In genomic region chr3:46935168-46935858, GRCh38 we compare ENCODE assay signal across 8 cellular contexts. TPM values are rescaled to one million over a fixed set of nuclear protein-coding genes. Genes with fewer than 3 reads are reported as not detected.
DNase-seq lines count a peak whose midpoint lies in the region; ATAC-seq and TF ChIP-seq lines count a peak whose summit lies in the region.

No MANE protein-coding gene starts in this region.

- H3K27ac ChIP-seq in right lobe of liver = peak overlapping the region; percentile 7 to 84 (median 46)
- peak overlapping the region; percentile 67 to 87 (median 78) for H3K27ac ChIP-seq in transverse colon

- in situ Hi-C loops in transverse colon (cut with MboI; ENCODE audit: low pct_ligation_motif_present in 1 of 4, low pct_unique_long_range_greater_than_20kb in 1 of 4, low sequenced_read_pairs in 3 of 4) = loop anchor here in 1 of 4 donors (10.0 kb wide), 1 partner anchor 49 kb away; no protein-coding TSS in a partner anchor

- H3K4me3 Mint-ChIP-seq in dendritic cell treated with granulocyte-macrophage colony-stimulating factor and Interleukin-4, amounts not matched to agents 40 ng/mL and 50 ng/mL, for 4 days = peak overlapping the region; percentile 6

- no peaks in the 10 kb centered on the region for H3K27me3 Mint-ChIP-seq in dendritic cell treated with granulocyte-macrophage colony-stimulating factor and Interleukin-4, amounts not matched to agents 40 ng/mL and 50 ng/mL, for 4 days

- no peaks in the 10 kb centered on the region for H3K9me3 Mint-ChIP-seq in dendritic cell treated with granulocyte-macrophage colony-stimulating factor and Interleukin-4, amounts not matched to agents 40 ng/mL and 50 ng/mL, for 4 days

- H3K27me3 ChIP-seq in right lobe of liver (no peaks in the 10 kb centered on the region), transverse colon (no peaks in the 10 kb centered on the region)

- no peak for TF ChIP-seq POLR2A in right lobe of liver (IDR thresholded peaks at IDR 0.05)
- no peak for TF ChIP-seq POLR2A in transverse colon (IDR thresholded peaks at IDR 0.05)

- H3K27ac Mint-ChIP-seq in dendritic cell treated with granulocyte-macrophage colony-stimulating factor and Interleukin-4, amounts not matched to agents 40 ng/mL and 50 ng/mL, for 4 days = peak overlapping the region; percentile 39

- H3K4me1 Mint-ChIP-seq in dendritic cell treated with granulocyte-macrophage colony-stimulating factor and Interleukin-4, amounts not matched to agents 40 ng/mL and 50 ng/mL, for 4 days (ENCODE audit: low read depth) = peaks cover 96% of the 10 kb centered on the region

- ATAC-seq in right lobe of liver = peak; percentile 81 to 88 (median 84)
- ATAC-seq in HG02678 (IDR thresholded peaks at IDR 0.05; ENCODE audit: unreplicated experiment) = no peak

- peaks cover 0 to 23% (median 7%) of the 10 kb centered on the region in 4 donors for H3K36me3 ChIP-seq in right lobe of liver
- peaks cover 0 to 7% (median 3%) of the 10 kb centered on the region in 4 donors for H3K36me3 ChIP-seq in transverse colon

- no peaks in the 10 kb centered on the region for H3K9me3 ChIP-seq in right lobe of liver
- no peaks in the 10 kb centered on the region for H3K9me3 ChIP-seq in transverse colon

- intact Hi-C loops in dendritic cell treated with granulocyte-macrophage colony-stimulating factor and Interleukin-4, amounts not matched to agents 40 ng/mL and 50 ng/mL, for 4 days (cut with micrococcal nuclease) = loop anchor here (5.0 kb wide), 1 partner anchor 37 kb away; no protein-coding TSS in a partner anchor
- intact Hi-C loops in right lobe of liver (cut with DNase I) (no loop called here), transverse colon (cut with DNase I; ENCODE audit: low total_unique reads) (loop anchor here (5.0 kb wide), 1 partner anchor 42 kb away; the partner anchor contains the start of genes CCDC12 and NBEAL2)

- TF ChIP-seq EP300 in transverse colon (IDR thresholded peaks at IDR 0.05; ENCODE audit: low read depth) = no peak

- peaks cover 0 to 71% (median 45%) of the 10 kb centered on the region in 4 donors for H3K4me1 ChIP-seq in right lobe of liver
- H3K4me1 ChIP-seq in transverse colon = peaks cover 57 to 82% (median 71%) of the 10 kb centered on the region in 4 donors

- H3K4me3 ChIP-seq in right lobe of liver (no peak overlapping the region), transverse colon (no peak overlapping the region)

- H3K36me3 Mint-ChIP-seq in dendritic cell treated with granulocyte-macrophage colony-stimulating factor and Interleukin-4, amounts not matched to agents 40 ng/mL and 50 ng/mL, for 4 days (ENCODE audit: low read depth) = peaks cover 63% of the 10 kb centered on the region

- TF ChIP-seq CTCF in right lobe of liver (IDR thresholded peaks at IDR 0.05) (peak; percentile 24 to 48 (median 41)), transverse colon (IDR thresholded peaks at IDR 0.05) (peak; percentile 40 to 56 (median 41))

- peak; percentile 99 for DNase-seq in EH (ENCODE audit: low read depth)
- DNase-seq in NCI-H446 (lab: John Stamatoyannopoulos, UW) = peak; percentile 26 to 72
- DNase-seq in right lobe of liver = peak; percentile 79 to 87 (median 83)
- peak; percentile 58 for DNase-seq in transverse colon
- no peak for DNase-seq in activated CD4-positive, alpha-beta T cell treated with anti-CD3 and anti-CD28 coated beads, Interleukin-2, amount 50 U/mL, for 1 hour
- no peak for DNase-seq in NOMO-1 treated with DMSO at 0.1 percent for 48 hours (lab: John Stamatoyannopoulos, UW; ENCODE audit: unreplicated experiment)

- 10% methylated on average over 2 of the region's 7 CpGs for WGBS in right lobe of liver (ENCODE audit: insufficient coverage, low coverage, low lambda C conversion rate, missing lambda C conversion rate)
- WGBS in transverse colon (ENCODE audit: low coverage in 1 of 2), 2 donors = 78% methylated on average over 7 of the region's 7 CpGs; no CpG with 5 or more reads in 1 of the 2 donors

RNA-seq across cellular contexts. Expression of gene CCDC12, which starts 41.2 kb away (rescaled TPM):
- total RNA-seq in right lobe of liver = 10 to 100 TPM; 14.6 to 24.2 (median 17.0) TPM
- 10 to 100 TPM; 50.1 to 72.9 (median 53.0) TPM for total RNA-seq in transverse colon

RNA-seq across cellular contexts. Expression of gene NBEAL2, which starts 44.2 kb away (rescaled TPM):
- 10 to 100 TPM in 5 of 6 experiments, 1 to 10 TPM in 1; 8.9 to 11.7 (median 10.8) TPM for total RNA-seq in right lobe of liver
- total RNA-seq in transverse colon = 100 to 1,000 TPM in 2 of 4 donors, 10 to 100 TPM in 2; 81.1 to 163 (median 122) TPM

RNA-seq across cellular contexts. Expression of gene PTH1R, which starts 57.8 kb away (rescaled TPM):
- 10 to 100 TPM in 5 of 6 experiments, 1 to 10 TPM in 1; 6.1 to 32.5 (median 16.0) TPM for total RNA-seq in right lobe of liver
- total RNA-seq in transverse colon = 1 to 10 TPM in 2 of 4 donors, under 1 TPM in 1, not detected in 1; 0.60 to 2.5 (median 1.4) TPM

Comparison
In these comparisons a context has a peak if more than half of its experiments do, and no peak if none do; other contexts are left out.
1. DNase-seq: peak in EH (single experiment), NCI-H446 (2 of 2), right lobe of liver (3 of 3) and transverse colon (single experiment); none in activated CD4-positive, alpha-beta T cell treated with anti-CD3 and anti-CD28 coated beads, Interleukin-2, amount 50 U/mL, for 1 hour (single experiment) and NOMO-1 treated with DMSO at 0.1 percent for 48 hours (single experiment).
2. RNA of gene NBEAL2, which starts 44.2 kb away (total RNA-seq): 81.1 to 163 TPM in transverse colon; 8.9 to 11.7 TPM in right lobe of liver; every median in the first group is over 4 times any median in the second.
3. intact Hi-C loops: an anchor here in dendritic cell treated with granulocyte-macrophage colony-stimulating factor and Interleukin-4, amounts not matched to agents 40 ng/mL and 50 ng/mL, for 4 days (5.0 kb wide) and transverse colon (5.0 kb wide); none called in right lobe of liver.